24 cellular contexts compared by ENCODE assay signal in the genomic region with DNA sequence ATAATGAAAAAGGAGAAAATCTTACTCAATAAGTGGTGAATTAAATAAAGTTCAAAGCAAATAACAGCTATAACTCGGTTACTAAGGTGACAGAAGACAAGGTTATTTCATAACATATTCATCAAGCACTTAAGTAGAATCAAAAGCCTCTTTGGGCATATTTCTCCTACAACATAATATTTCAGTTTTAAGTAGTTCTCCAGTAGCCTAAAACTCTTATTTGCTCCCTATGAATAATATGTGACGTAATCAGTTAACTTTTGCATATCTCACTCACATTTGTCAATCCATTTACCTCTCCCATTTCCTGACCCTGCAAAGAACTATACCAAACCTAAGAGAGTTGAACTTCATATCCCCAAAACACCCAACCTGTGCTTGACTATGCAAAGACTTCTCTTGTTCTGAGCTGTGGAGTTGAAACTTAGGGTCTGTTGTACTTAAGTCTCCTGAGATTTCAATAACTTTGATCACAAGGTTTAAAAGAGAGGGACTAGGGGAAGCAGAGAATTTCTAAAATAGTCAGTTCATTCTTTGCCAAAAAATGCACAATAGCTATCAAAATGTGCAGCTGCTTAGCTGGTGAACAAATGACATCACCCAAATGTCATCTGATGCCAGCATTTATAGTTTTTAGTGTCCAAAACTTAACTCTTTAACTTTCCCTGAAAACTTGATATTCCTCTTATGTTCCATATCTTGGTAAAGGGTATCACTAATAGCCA. TPM values are rescaled to one million over a fixed set of nuclear protein-coding genes. Genes with fewer than 3 reads are reported as not detected.
DNase-seq lines count a peak whose midpoint lies in the region; ATAC-seq and TF ChIP-seq lines count a peak whose summit lies in the region.
"Had no signal": no experiment of that assay in that cellular context is flagged by ENCODE, and none has a peak within 500 bp of the region (broad histone marks: within the 10 kb centered on the region; RNA-seq: fewer than 3 reads in every experiment).

No MANE protein-coding gene starts in this region.

- no peak overlapping the region for H3K4me2 ChIP-seq in IMR-90 (ENCODE audit: low read depth, low read length)
- H3K4me2 ChIP-seq: smooth muscle cell had no signal

- no peaks in the 10 kb centered on the region for H3K27me3 ChIP-seq in IMR-90 (ENCODE audit: control insufficient read depth, insufficient read depth, low read length)
- H3K27me3 ChIP-seq: suprapubic skin, vagina had no signal

- no peaks in the 10 kb centered on the region for H4K20me1 ChIP-seq in IMR-90 (ENCODE audit: insufficient read depth, low read length)

- H3K18ac ChIP-seq in IMR-90 (ENCODE audit: low read depth, low read length), result no peak overlapping the region

- no peak overlapping the region for H4K8ac ChIP-seq in IMR-90 (ENCODE audit: low read depth in 2 of 2, low read length in 2 of 2)

- H3K4ac ChIP-seq in IMR-90 (ENCODE audit: low read depth, low read length), result no peak overlapping the region

- H2BK120ac ChIP-seq in IMR-90 (ENCODE audit: low read depth, low read length), result no peak overlapping the region

- no peak overlapping the region for H2AK9ac ChIP-seq in IMR-90 (replicated peaks; ENCODE audit: low read depth, low read length, poor library complexity)

- peaks cover 0 to 16% of the 10 kb centered on the region in 2 experiments; a peak in 2 of 4 replicates for H3K79me1 ChIP-seq in IMR-90 (ENCODE audit: low read depth in 1 of 2, low read length in 2 of 2)

- H2BK5ac ChIP-seq in IMR-90 (ENCODE audit: low read depth, low read length, poor library complexity, severe bottlenecking), result no peak overlapping the region

- H4K5ac ChIP-seq in IMR-90 (ENCODE audit: low read depth, low read length), result no peak overlapping the region

- no peak overlapping the region for H2AFZ ChIP-seq in IMR-90 (replicated peaks; ENCODE audit: low read length, poor library complexity)

- H3K9me1 ChIP-seq in IMR-90 (ENCODE audit: insufficient read depth, low read length), result no peaks in the 10 kb centered on the region

- no TSS peak for BruUV-seq in IMR-90 (replicated peaks; lab: Mats Ljungman, UMichigan)

- intact Hi-C loops in IMR-90 (cut with micrococcal nuclease), result no loop called here

- H3K9me3 ChIP-seq in IMR-90 (ENCODE audit: control insufficient read depth, insufficient read depth, low read length), result no peaks in the 10 kb centered on the region
- H3K9me3 ChIP-seq: suprapubic skin, vagina had no signal

- ATAC-seq in IMR-90 (ENCODE audit: low read depth), result no peak
- ATAC-seq: activated T-helper 17 cell treated with anti-CD3 and anti-CD28 coated beads, Interleukin-2, amount 50 U/mL, for 72 hours; left cardiac atrium; naive thymus-derived CD8-positive, alpha-beta T cell; PC-3; stimulated activated effector memory CD8-positive, alpha-beta T cell treated with anti-CD3 and anti-CD28 coated beads, Interleukin-12 subunit alpha, Interleukin-12 subunit beta, amount 100 ng/mL, for 72 hours had no signal

- TF ChIP-seq CTCF in IMR-90 (conservative IDR thresholded peaks at IDR 0.05; ENCODE audit: low read depth, low read length), result no peak

- H3K4me1 ChIP-seq in IMR-90 (ENCODE audit: control insufficient read depth, insufficient read depth, low read length), result peaks cover 2% of the 10 kb centered on the region; the same call in 1 of the 2 replicates
- H3K4me1 ChIP-seq: suprapubic skin, vagina had no signal

- TF ChIP-seq RAD21 in IMR-90 (IDR thresholded peaks at IDR 0.05; ENCODE audit: low read length), result no peak

- no peak overlapping the region for H3K56ac ChIP-seq in IMR-90 (ENCODE audit: extremely low read depth, insufficient read depth, low read length)

- no peak overlapping the region for H2AK5ac ChIP-seq in IMR-90 (ENCODE audit: low read depth, low read length)

- no peak overlapping the region for H2BK15ac ChIP-seq in IMR-90 (ENCODE audit: low read depth, low read length)

- CTCF ChIA-PET in IMR-90 (lab: Yijun Ruan, JAX) (no interaction called here), HEK293T (lab: Yijun Ruan, JAX) (no interaction called here)

- POLR2A ChIA-PET in IMR-90 (lab: Charles Lee; ENCODE audit: unreplicated experiment) (no interaction called here), HEK293T (lab: Yijun Ruan, JAX) (interaction anchor here (0.9 kb wide), 1 partner anchor 116 kb away, joined by 3 read pairs; no protein-coding TSS in a partner anchor)

- in situ Hi-C loops in IMR-90 (cut with MboI; ENCODE audit: low sequenced_read_pairs), result no loop called here

- H3K36me3 ChIP-seq in IMR-90 (ENCODE audit: control insufficient read depth, insufficient read depth, low read length), result no peaks in the 10 kb centered on the region
- H3K36me3 ChIP-seq: suprapubic skin, vagina had no signal

- no peak overlapping the region for H3K4me3 ChIP-seq in IMR-90 (ENCODE audit: insufficient read depth, low read depth, low read length)
- H3K4me3 ChIP-seq: smooth muscle cell, suprapubic skin, vagina had no signal

- no peak overlapping the region for H3K23ac ChIP-seq in IMR-90 (ENCODE audit: low read depth, low read length)

- H4K91ac ChIP-seq in IMR-90 (ENCODE audit: insufficient read depth, low read depth, low read length), result no peak overlapping the region

- no peak overlapping the region for H3K9ac ChIP-seq in IMR-90 (ENCODE audit: low read depth, low read length)

- WGBS in IMR-90 (ENCODE audit: extremely low coverage in 2 of 2, insufficient read length in 1 of 2), 2 experiments, result 60% methylated on average over 1 of the region's 2 CpGs; no CpG with 5 or more reads in 1 of the 2 experiments

- no peak overlapping the region for H3K14ac ChIP-seq in IMR-90 (replicated peaks; ENCODE audit: low read depth, low read length)

- dilution Hi-C loops in IMR-90 (cut with HindIII; ENCODE audit: low sequenced_read_pairs, unreplicated experiment), result no loop called here

- DNase-seq in IMR-90 (peak; percentile 15), caudate nucleus (lab: John Stamatoyannopoulos, UW) (peak in 1 of 61 donors; percentile 4), inferior parietal cortex (ENCODE audit: extremely low spot score) (peak; percentile 72), NCI-H1694 (lab: John Stamatoyannopoulos, UW) (no peak), NCI-H2171 (lab: John Stamatoyannopoulos, UW) (no peak), ureter (ENCODE audit: low spot score) (no peak), HEK293T (ENCODE audit: extremely low spot score) (no peak)
- DNase-seq: activated B cell treated with CpG ODN at 0.5 μM for 24 hours; activated CD4-positive, alpha-beta T cell treated with anti-CD3 and anti-CD28 coated beads, Interleukin-2, amount 50 U/mL, for 4 hours; effector memory CD4-positive, alpha-beta T cell; glutamatergic neuron; left cardiac atrium; mesendoderm; naive thymus-derived CD8-positive, alpha-beta T cell; NCI-H1105; NCI-H2029 treated with DMSO at 0.1 percent for 48 hours; PC-3; Right ventricle myocardium superior had no signal

- no peak for TF ChIP-seq POLR2A in IMR-90 (IDR thresholded peaks at IDR 0.05; ENCODE audit: low read depth, low read length)

- H3K27ac ChIP-seq in IMR-90 (ENCODE audit: insufficient read depth, low read length) (no peak overlapping the region), caudate nucleus (ENCODE audit: low read depth, low read length) (peak overlapping the region; percentile 45), temporal lobe (ENCODE audit: low read depth, low read length) (peak overlapping the region; percentile 94)
- H3K27ac ChIP-seq: suprapubic skin, vagina had no signal

- H2BK20ac ChIP-seq in IMR-90 (ENCODE audit: low read depth, low read length), result no peak overlapping the region

TF ChIP-seq in IMR-90, 13 proteins besides CTCF, POLR2A, EP300 and RAD21 (continues in another document):
- TF ChIP-seq FOS (IDR thresholded peaks at IDR 0.05; ENCODE audit: low read depth, low read length) (no peak), USF2 (IDR thresholded peaks at IDR 0.05; ENCODE audit: low read depth, low read length) (no peak), MAFK (IDR thresholded peaks at IDR 0.05; ENCODE audit: low read depth, low read length) (no peak), BHLHE40 (IDR thresholded peaks at IDR 0.05; ENCODE audit: low read depth, low read length) (no peak), MXI1 (IDR thresholded peaks at IDR 0.05; ENCODE audit: borderline replicate concordance, low read depth, low read length) (no peak), SMC3 (IDR thresholded peaks at IDR 0.05; ENCODE audit: low read depth, low read length) (no peak), CHD1 (IDR thresholded peaks at IDR 0.05; ENCODE audit: low read depth, low read length) (no peak), RFX5 (IDR thresholded peaks at IDR 0.05; ENCODE audit: low read depth, low read length) (no peak)

TF ChIP-seq in HEK293T, 16 proteins besides CTCF, POLR2A, EP300 and RAD21:
- TF ChIP-seq ZNF384 (IDR thresholded peaks at IDR 0.05) (no peak), BHLHE40 (IDR thresholded peaks at IDR 0.05; ENCODE audit: borderline replicate concordance) (no peak), PKNOX1 (IDR thresholded peaks at IDR 0.05) (no peak), L3MBTL2 (conservative IDR thresholded peaks at IDR 0.05) (no peak), FOXK2 (IDR thresholded peaks at IDR 0.05) (no peak), LEF1 (IDR thresholded peaks at IDR 0.05; ENCODE audit: borderline replicate concordance) (no peak), CTBP1 (IDR thresholded peaks at IDR 0.05; ENCODE audit: borderline replicate concordance) (no peak), SP1 (IDR thresholded peaks at IDR 0.05) (no peak), FOXM1 (IDR thresholded peaks at IDR 0.05; ENCODE audit: borderline replicate concordance) (no peak)

RNA-seq across cellular contexts. Expression of gene TTLL7, which starts 37.2 kb away (rescaled TPM):
- 8.1 and 13.3 TPM in 2 replicates for total RNA-seq in IMR-90 (2012; rRNA removed)
- 4.2 and 5.7 TPM in 2 replicates for polyA plus RNA-seq in IMR-90 (2012; rRNA removed)
- polyA plus RNA-seq in IMR-90 (2012; cell fraction: cytosol; rRNA removed), result 1.4 and 1.5 TPM in 2 replicates
- polyA plus RNA-seq in IMR-90 (2012; cell fraction: nucleus; rRNA removed; ENCODE audit: low replicate concordance), result 3.4 and 23.3 TPM in 2 replicates
- 108 TPM for total RNA-seq in temporal lobe
- 29.2 TPM for total RNA-seq in ureter
- total RNA-seq: activated B cell treated with CpG ODN at 0.5 μM for 24 hours; naive thymus-derived CD8-positive, alpha-beta T cell had no signal

Comparison
In these comparisons a context has a peak if more than half of its experiments do, and no peak if none do; other contexts are left out.
1. DNase-seq: peak in IMR-90 (single experiment) and inferior parietal cortex (single experiment); none in NCI-H1694 (single experiment), NCI-H2171 (single experiment), ureter (single experiment) and HEK293T (single experiment).